8 cellular contexts compared by ENCODE assay signal in genomic region chr6:24883618-24884017, GRCh38. TPM values are rescaled to one million over a fixed set of nuclear protein-coding genes. Genes with fewer than 3 reads are reported as not detected.
DNase-seq lines count a peak whose midpoint lies in the region; ATAC-seq and TF ChIP-seq lines count a peak whose summit lies in the region.

No MANE protein-coding gene starts in this region.

- DNase-seq in IMR-90 (peak; percentile 93), SW480 (ENCODE audit: low spot score) (no peak), NCI-H345 (lab: John Stamatoyannopoulos, UW) (no peak), GM20000 (ENCODE audit: low spot score) (no peak), NCI-H526 treated with DMSO at 0.1 percent for 48 hours (lab: John Stamatoyannopoulos, UW) (no peak)
- DNase-seq in central memory CD8-positive, alpha-beta T cell (ENCODE audit: low spot score in 2 of 2) = no peak

- H3K36me3 ChIP-seq in BLaER1 = peaks cover 12% of the 10 kb centered on the region
- H3K36me3 ChIP-seq in IMR-90 (ENCODE audit: control insufficient read depth, insufficient read depth, low read length) = no peaks in the 10 kb centered on the region

- H3K27ac ChIP-seq in BLaER1 = no peak overlapping the region
- H3K27ac ChIP-seq in IMR-90 (ENCODE audit: insufficient read depth, low read length) = no peak overlapping the region; the same call in 1 of the 2 replicates

- TF ChIP-seq POLR2A in IMR-90 (IDR thresholded peaks at IDR 0.05; ENCODE audit: low read depth, low read length) = no peak

- POLR2A ChIA-PET in IMR-90 (lab: Charles Lee; ENCODE audit: unreplicated experiment) = no interaction called here

- H3K4me1 ChIP-seq in BLaER1 (peaks cover 32% of the 10 kb centered on the region), IMR-90 (ENCODE audit: control insufficient read depth, insufficient read depth, low read length) (peaks cover 16% of the 10 kb centered on the region)

- no TSS peak for BruUV-seq in IMR-90 (replicated peaks; lab: Mats Ljungman, UMichigan)

- no peaks in the 10 kb centered on the region for H3K27me3 Mint-ChIP-seq in central memory CD8-positive, alpha-beta T cell

- no peaks in the 10 kb centered on the region; the same call in 1 of the 2 replicates for H3K9me1 ChIP-seq in IMR-90 (ENCODE audit: insufficient read depth, low read length)

- H3K4me2 ChIP-seq in BLaER1 = peak overlapping the region; percentile 31
- H3K4me2 ChIP-seq in IMR-90 (ENCODE audit: low read depth, low read length) = peak overlapping the region; percentile 71

- peaks cover 65% of the 10 kb centered on the region for H3K36me3 Mint-ChIP-seq in central memory CD8-positive, alpha-beta T cell (ENCODE audit: insufficient read depth)

- H3K9ac ChIP-seq in BLaER1 = no peak overlapping the region
- H3K9ac ChIP-seq in IMR-90 (ENCODE audit: low read depth, low read length) = no peak overlapping the region

- no peak overlapping the region for H2AK5ac ChIP-seq in IMR-90 (ENCODE audit: low read depth, low read length)

- H3K18ac ChIP-seq in IMR-90 (ENCODE audit: low read depth, low read length) = no peak overlapping the region

- H3K4me3 ChIP-seq in BLaER1 (no peak overlapping the region), IMR-90 (ENCODE audit: insufficient read depth, low read depth, low read length) (no peak overlapping the region; the same call in 1 of the 2 replicates)

- no peak for TF ChIP-seq RAD21 in IMR-90 (IDR thresholded peaks at IDR 0.05; ENCODE audit: low read length)

- no peak overlapping the region for H3K56ac ChIP-seq in IMR-90 (ENCODE audit: extremely low read depth, insufficient read depth, low read length)

- peak; percentile 82 for ATAC-seq in GM19463 (IDR thresholded peaks at IDR 0.05; ENCODE audit: unreplicated experiment)
- peak; percentile 60 for ATAC-seq in IMR-90 (ENCODE audit: low read depth)
- ATAC-seq in central memory CD8-positive, alpha-beta T cell (replicated peaks; ENCODE audit: extremely low read depth, poor library complexity, severe bottlenecking) = peak; percentile 38

- H3K4me1 Mint-ChIP-seq in central memory CD8-positive, alpha-beta T cell = peaks cover 89% of the 10 kb centered on the region

- in situ Hi-C loops in IMR-90 (cut with MboI; ENCODE audit: low sequenced_read_pairs) = no loop called here

- peak overlapping the region; percentile 71 for H3K27ac Mint-ChIP-seq in central memory CD8-positive, alpha-beta T cell (ENCODE audit: low read depth)

- peak overlapping the region in 1 of 2 experiments; percentile 7; a peak in 1 of 4 replicates for H4K8ac ChIP-seq in IMR-90 (ENCODE audit: low read depth in 2 of 2, low read length in 2 of 2)

- H2BK20ac ChIP-seq in IMR-90 (ENCODE audit: low read depth, low read length) = peak overlapping the region; percentile 30

- no peak overlapping the region for H3K23ac ChIP-seq in IMR-90 (ENCODE audit: low read depth, low read length)

- H3K4me3 Mint-ChIP-seq in central memory CD8-positive, alpha-beta T cell = peak overlapping the region; percentile 51

- H4K91ac ChIP-seq in IMR-90 (ENCODE audit: insufficient read depth, low read depth, low read length) = no peak overlapping the region; the same call in 1 of the 2 replicates

- no peak overlapping the region for H2AK9ac ChIP-seq in IMR-90 (replicated peaks; ENCODE audit: low read depth, low read length, poor library complexity)

- H2BK120ac ChIP-seq in IMR-90 (ENCODE audit: low read depth, low read length) = peak overlapping the region; percentile 5; the same call in 1 of the 2 replicates

- no peak overlapping the region for H4K5ac ChIP-seq in IMR-90 (ENCODE audit: low read depth, low read length)

- CTCF ChIA-PET in IMR-90 (lab: Yijun Ruan, JAX) = interaction anchor here (2.5 kb wide), 1 partner anchor 108 kb away, joined by 12 read pairs; no protein-coding TSS in a partner anchor

- H3K9me3 ChIP-seq in BLaER1 (peaks cover 11% of the 10 kb centered on the region), IMR-90 (ENCODE audit: control insufficient read depth, insufficient read depth, low read length) (no peaks in the 10 kb centered on the region)

- dilution Hi-C loops in IMR-90 (cut with HindIII; ENCODE audit: low sequenced_read_pairs, unreplicated experiment) = no loop called here

- H2AFZ ChIP-seq in IMR-90 (replicated peaks; ENCODE audit: low read length, poor library complexity) = peak overlapping the region; percentile 7

- peak overlapping the region; percentile 42; the same call in 1 of the 2 replicates for H3K4ac ChIP-seq in IMR-90 (ENCODE audit: low read depth, low read length)

- intact Hi-C loops in IMR-90 (cut with micrococcal nuclease) = loop anchor here (2.0 kb wide), 1 partner anchor 17 kb away; no protein-coding TSS in a partner anchor

- no peak overlapping the region for H2BK15ac ChIP-seq in IMR-90 (ENCODE audit: low read depth, low read length)

- WGBS in IMR-90 (ENCODE audit: extremely low coverage in 2 of 2, insufficient read length in 1 of 2), 2 experiments = no CpG with 5 or more reads among the region's 5 CpGs

- TF ChIP-seq CTCF in IMR-90 (conservative IDR thresholded peaks at IDR 0.05; ENCODE audit: low read depth, low read length) (no peak), GM20000 (IDR thresholded peaks at IDR 0.05; ENCODE audit: extremely low read depth, missing control alignments) (no peak)

- H3K14ac ChIP-seq in IMR-90 (replicated peaks; ENCODE audit: low read depth, low read length) = peak overlapping the region; percentile 0; the same call in 1 of the 2 replicates

- H3K27me3 ChIP-seq in BLaER1 (no peaks in the 10 kb centered on the region), IMR-90 (ENCODE audit: control insufficient read depth, insufficient read depth, low read length) (no peaks in the 10 kb centered on the region)

- no peaks in the 10 kb centered on the region for H4K20me1 ChIP-seq in BLaER1
- no peaks in the 10 kb centered on the region for H4K20me1 ChIP-seq in IMR-90 (ENCODE audit: insufficient read depth, low read length)

- H2BK5ac ChIP-seq in IMR-90 (ENCODE audit: low read depth, low read length, poor library complexity, severe bottlenecking) = peak overlapping the region; percentile 75

- no peaks in the 10 kb centered on the region for H3K9me3 Mint-ChIP-seq in central memory CD8-positive, alpha-beta T cell

- H3K79me1 ChIP-seq in IMR-90 (ENCODE audit: low read depth in 1 of 2, low read length in 2 of 2) = peaks cover 0 to 14% of the 10 kb centered on the region in 2 experiments; a peak in 3 of 4 replicates

TF ChIP-seq in IMR-90, 13 proteins besides CTCF, POLR2A, EP300 and RAD21:
- TF ChIP-seq FOS (IDR thresholded peaks at IDR 0.05; ENCODE audit: low read depth, low read length) = no peak
- no peak for TF ChIP-seq RCOR1 (IDR thresholded peaks at IDR 0.05; ENCODE audit: insufficient replicate concordance, low read length)
- TF ChIP-seq MXI1 (IDR thresholded peaks at IDR 0.05; ENCODE audit: borderline replicate concordance, low read depth, low read length) = no peak
- TF ChIP-seq, protein P1, sequence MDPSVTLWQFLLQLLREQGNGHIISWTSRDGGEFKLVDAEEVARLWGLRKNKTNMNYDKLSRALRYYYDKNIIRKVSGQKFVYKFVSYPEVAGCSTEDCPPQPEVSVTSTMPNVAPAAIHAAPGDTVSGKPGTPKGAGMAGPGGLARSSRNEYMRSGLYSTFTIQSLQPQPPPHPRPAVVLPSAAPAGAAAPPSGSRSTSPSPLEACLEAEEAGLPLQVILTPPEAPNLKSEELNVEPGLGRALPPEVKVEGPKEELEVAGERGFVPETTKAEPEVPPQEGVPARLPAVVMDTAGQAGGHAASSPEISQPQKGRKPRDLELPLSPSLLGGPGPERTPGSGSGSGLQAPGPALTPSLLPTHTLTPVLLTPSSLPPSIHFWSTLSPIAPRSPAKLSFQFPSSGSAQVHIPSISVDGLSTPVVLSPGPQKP (IDR thresholded peaks at IDR 0.05; ENCODE audit: borderline replicate concordance, low read depth, low read length) = no peak
- TF ChIP-seq CHD1 (IDR thresholded peaks at IDR 0.05; ENCODE audit: low read depth, low read length) = no peak

RNA-seq across cellular contexts. Expression of gene RIPOR2, which starts 52.1 kb away (rescaled TPM):
- total RNA-seq in IMR-90 (2012; rRNA removed) = 0.83 and 1.1 TPM in 2 replicates
- 0.87 and 1.2 TPM in 2 replicates for polyA plus RNA-seq in IMR-90 (2012; rRNA removed)
- 0.71 and 0.74 TPM in 2 replicates for polyA plus RNA-seq in IMR-90 (2012; cell fraction: cytosol; rRNA removed)
- polyA plus RNA-seq in IMR-90 (2012; cell fraction: nucleus; rRNA removed; ENCODE audit: low replicate concordance) = 0.82 and 2.2 TPM in 2 replicates
